In the genomic region with DNA sequence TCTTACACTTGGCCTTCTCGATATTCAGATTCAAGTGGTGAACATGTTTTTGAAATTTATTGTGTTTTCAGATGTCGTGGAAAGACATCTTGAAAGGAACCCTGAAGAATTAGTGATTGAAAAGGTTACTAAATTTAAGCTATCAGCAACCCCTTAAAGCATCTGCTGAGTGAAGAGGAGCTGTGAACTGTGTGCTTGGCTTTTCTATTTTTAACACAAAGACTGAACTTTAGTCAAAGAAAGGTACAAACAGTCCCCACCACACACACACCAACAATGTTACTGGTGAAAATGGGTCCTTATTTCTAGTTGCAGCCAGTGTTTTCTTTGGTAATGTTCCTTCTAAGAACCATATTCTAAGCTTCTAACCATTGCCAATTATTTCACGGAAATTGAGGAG, we compare ENCODE assay signal across 17 cellular contexts.
DNase-seq lines count a peak whose midpoint lies in the region; ATAC-seq and TF ChIP-seq lines count a peak whose summit lies in the region.
"Had no signal": no experiment of that assay in that cellular context is flagged by ENCODE, and none has a peak within 500 bp of the region (broad histone marks: within the 10 kb centered on the region; RNA-seq: fewer than 3 reads in every experiment).

No MANE protein-coding gene starts in this region.

- CTCF ChIA-PET in CD8-positive, alpha-beta T cell (lab: Charles Lee), result no interaction called here

- POLR2A ChIA-PET in CD8-positive, alpha-beta T cell (lab: Charles Lee), result no interaction called here

- DNase-seq in cardiac muscle cell (ENCODE audit: low read depth in 1 of 2, low spot score in 1 of 2) (peak in 1 of 2 donors; percentile 46), left cardiac atrium (no peak), immature natural killer cell (no peak), psoas muscle (no peak)
- DNase-seq in CD8-positive, alpha-beta T cell, result no peak
- DNase-seq in NK-92 treated with Interleukin-12 subunit alpha and Interleukin-12 subunit beta, amount 100 ng/mL, for 24 hours (lab: John Stamatoyannopoulos, UW), result no peak
- DNase-seq: 8988T; Calu3; CD4-positive, alpha-beta memory T cell; DMS79 treated with DMSO at 0.1 percent for 48 hours; GF-D8; GOT3; H9 had no signal

- H3K4me3 ChIP-seq in cardiac muscle cell, result no peak overlapping the region
- H3K4me3 ChIP-seq in psoas muscle, result no peak overlapping the region
- H3K4me3 ChIP-seq in CD8-positive, alpha-beta T cell (ENCODE audit: low read depth, low read length), result no peak overlapping the region
- H3K4me3 ChIP-seq: BLaER1 had no signal

- H3K9me3 Mint-ChIP-seq in immature natural killer cell, result no peaks in the 10 kb centered on the region
- H3K9me3 Mint-ChIP-seq in CD8-positive, alpha-beta T cell, result peaks cover 6% of the 10 kb centered on the region

- H3K4me3 Mint-ChIP-seq in immature natural killer cell, result no peak overlapping the region
- no peak overlapping the region for H3K4me3 Mint-ChIP-seq in CD8-positive, alpha-beta T cell
- H3K4me3 Mint-ChIP-seq: CD14-positive monocyte; CD4-positive, alpha-beta memory T cell; H9 had no signal

- no peaks in the 10 kb centered on the region for H3K27me3 Mint-ChIP-seq in immature natural killer cell (ENCODE audit: low read depth in 3 of 3)
- peaks cover 8% of the 10 kb centered on the region for H3K27me3 Mint-ChIP-seq in CD8-positive, alpha-beta T cell (ENCODE audit: low read depth)

- H3K36me3 Mint-ChIP-seq in immature natural killer cell, result peaks cover 4 to 22% (median 8%) of the 10 kb centered on the region in 3 donors
- H3K36me3 Mint-ChIP-seq in CD8-positive, alpha-beta T cell, result no peaks in the 10 kb centered on the region

- peaks cover 72% of the 10 kb centered on the region for H3K4me1 ChIP-seq in cardiac muscle cell (ENCODE audit: low read depth)
- H3K4me1 ChIP-seq in psoas muscle, result peaks cover 56% of the 10 kb centered on the region
- H3K4me1 ChIP-seq in CD8-positive, alpha-beta T cell (ENCODE audit: insufficient read depth, low read length), result no peaks in the 10 kb centered on the region

- peaks cover 40 to 86% of the 10 kb centered on the region in 2 donors for H3K4me1 Mint-ChIP-seq in immature natural killer cell
- no peaks in the 10 kb centered on the region for H3K4me1 Mint-ChIP-seq in CD8-positive, alpha-beta T cell (ENCODE audit: low read depth)
- H3K4me1 Mint-ChIP-seq: CD14-positive monocyte; CD4-positive, alpha-beta memory T cell had no signal

- H3K27ac Mint-ChIP-seq in immature natural killer cell, result peak overlapping the region in 4 of 6 donors; percentile 13 to 29 (median 23)
- H3K27ac Mint-ChIP-seq in CD8-positive, alpha-beta T cell, result no peak overlapping the region
- H3K27ac Mint-ChIP-seq: CD14-positive monocyte; CD4-positive, alpha-beta memory T cell; H9 had no signal

- H3K36me3 ChIP-seq in cardiac muscle cell (no peaks in the 10 kb centered on the region), psoas muscle (ENCODE audit: insufficient read depth in 1 of 2, low read depth in 1 of 2) (peaks cover 0 to 3% of the 10 kb centered on the region in 2 donors)
- no peaks in the 10 kb centered on the region for H3K36me3 ChIP-seq in CD8-positive, alpha-beta T cell (ENCODE audit: insufficient read depth, low read length)

- TF ChIP-seq CTCF in cardiac muscle cell (IDR thresholded peaks at IDR 0.05; ENCODE audit: low read depth, low read length) (no peak), psoas muscle (IDR thresholded peaks at IDR 0.05) (no peak)
- TF ChIP-seq CTCF in CD8-positive, alpha-beta T cell (IDR thresholded peaks at IDR 0.05), result no peak

- peak overlapping the region; percentile 79 for H3K27ac ChIP-seq in cardiac muscle cell
- peak overlapping the region; percentile 80 for H3K27ac ChIP-seq in psoas muscle
- H3K27ac ChIP-seq in CD8-positive, alpha-beta T cell (ENCODE audit: low read depth, low read length), result no peak overlapping the region
- H3K27ac ChIP-seq: BLaER1 had no signal

- H3K27me3 ChIP-seq in cardiac muscle cell, result no peaks in the 10 kb centered on the region
- no peaks in the 10 kb centered on the region for H3K27me3 ChIP-seq in psoas muscle (ENCODE audit: insufficient read depth in 3 of 3, low read length in 2 of 3)
- no peaks in the 10 kb centered on the region for H3K27me3 ChIP-seq in CD8-positive, alpha-beta T cell (ENCODE audit: insufficient read depth, low read length)
- H3K27me3 ChIP-seq: BLaER1 had no signal

- WGBS in psoas muscle, 3 donors, result 35 to 54% (median 48%) methylated on average over 3 of the region's 3 CpGs

- intact Hi-C loops in left cardiac atrium (cut with DNase I), result no loop called here
- intact Hi-C loops in psoas muscle (cut with DNase I), result no loop called here
- intact Hi-C loops in CD8-positive, alpha-beta T cell (cut with DNase I, micrococcal nuclease), result no loop called here

- H3K9me3 ChIP-seq in cardiac muscle cell (ENCODE audit: low read depth) (peaks cover 3% of the 10 kb centered on the region), psoas muscle (no peaks in the 10 kb centered on the region)
- no peaks in the 10 kb centered on the region for H3K9me3 ChIP-seq in CD8-positive, alpha-beta T cell (ENCODE audit: low read length)

- ATAC-seq in left cardiac atrium, result no peak
- ATAC-seq in psoas muscle, result peak in 2 of 4 donors; percentile 56 to 75
- no peak for ATAC-seq in CD8-positive, alpha-beta T cell
- ATAC-seq in HG03342 (IDR thresholded peaks at IDR 0.05; ENCODE audit: unreplicated experiment), result no peak
- ATAC-seq: HepG2 had no signal
